ENCODE assay signal across 33 cellular contexts in genomic region chr7:95977994-95978393, GRCh38.
"Had no signal": no experiment of that assay in that cellular context is flagged by ENCODE, and none has a peak within 500 bp of the region (broad histone marks: within the 10 kb centered on the region; RNA-seq: fewer than 3 reads in every experiment).

No MANE protein-coding gene starts in this region.

- ATAC-seq: activated CD8-positive, alpha-beta T cell treated with anti-CD3 and anti-CD28 coated beads for 36 hours; activated naive CD4-positive, alpha-beta T cell treated with anti-CD3 and anti-CD28 coated beads, Interleukin-2, amount 50 U/mL, for 72 hours; activated T-cell treated with anti-CD3 and anti-CD28 coated beads, Interleukin-2, amount 50 U/mL, for 4 hours; activated T-cell treated with anti-CD3 and anti-CD28 coated beads, Interleukin-2, amount 50 U/mL, for 72 hours; activated T-helper 17 cell treated with anti-CD3 and anti-CD28 coated beads, Interleukin-2, amount 50 U/mL, for 72 hours; body of pancreas; T-cell; T-helper 17 cell had no signal

- DNase-seq: activated B cell treated with CpG ODN at 0.5 μM for 24 hours; activated CD4-positive, alpha-beta memory T cell treated with anti-CD3 and anti-CD28 coated beads for 36 hours; activated CD4-positive, alpha-beta T cell treated with anti-CD3 and anti-CD28 coated beads for 4 hours; activated CD4-positive, alpha-beta T cell treated with anti-CD3 and anti-CD28 coated beads, Interleukin-2, amount 10 ng/mL, durations not matched to agents 24 days and 14 days; activated CD4-positive, alpha-beta T cell treated with anti-CD3 and anti-CD28 coated beads, Interleukin-2, amount 50 U/mL, for 1 hour; activated CD4-positive, alpha-beta T cell treated with anti-CD3 and anti-CD28 coated beads, Interleukin-2, amount 50 U/mL, for 4 hours; activated CD4-positive, CD25-positive, alpha-beta regulatory T cell treated with anti-CD3 and anti-CD28 coated beads, Interleukin-2, amount 50 U/mL, for 72 hours; activated CD8-positive, alpha-beta memory T cell treated with anti-CD3 and anti-CD28 coated beads, Interleukin-2, amount 50 U/mL, for 4 hours; activated CD8-positive, alpha-beta T cell treated with anti-CD3 and anti-CD28 coated beads for 36 hours; activated effector memory CD4-positive, alpha-beta T cell treated with anti-CD3 and anti-CD28 coated beads, Interleukin-2, amount 50 U/mL, for 16 hours; activated gamma-delta T cell treated with Interleukin-2 at 50 U/mL for 16 hours; activated naive CD4-positive, alpha-beta T cell; activated naive CD4-positive, alpha-beta T cell treated with anti-CD3 and anti-CD28 coated beads for 36 hours; activated naive CD4-positive, alpha-beta T cell treated with anti-CD3 and anti-CD28 coated beads, Interleukin-2, amount 50 U/mL, for 16 hours; activated naive CD8-positive, alpha-beta T cell treated with anti-CD3 and anti-CD28 coated beads for 36 hours; activated T-cell treated with anti-CD3 and anti-CD28 coated beads for 4 hours; activated T-cell treated with anti-CD3 and anti-CD28 coated beads, Interleukin-2, amount 50 U/mL, for 1 hour; activated T-cell treated with anti-CD3 and anti-CD28 coated beads, Interleukin-2, amount 50 U/mL, for 4 hours; activated T-cell treated with anti-CD3 and anti-CD28 coated beads, Interleukin-2, amount 50 U/mL, for 72 hours; adrenal gland; amniotic stem cell; aorta; body of pancreas; brain microvascular endothelial cell; central memory CD4-positive, alpha-beta T cell; T-cell; T-helper 17 cell had no signal

- H3K27ac ChIP-seq: adrenal gland, body of pancreas, brain microvascular endothelial cell, breast epithelium, VCaP had no signal

- FAIRE-seq: astrocyte, TTC549 had no signal

- H3K27me3 ChIP-seq: adrenal gland, body of pancreas, brain microvascular endothelial cell, breast epithelium had no signal

- H3K36me3 ChIP-seq: adrenal gland, brain microvascular endothelial cell, breast epithelium had no signal

- H3K9me3 ChIP-seq: adrenal gland, body of pancreas, breast epithelium had no signal

- H3K4me1 ChIP-seq: body of pancreas, breast epithelium had no signal

- H3K4me3 ChIP-seq: adrenal gland, body of pancreas, breast epithelium had no signal
